ENCODE assay signal across 16 cellular contexts in the genomic region with DNA sequence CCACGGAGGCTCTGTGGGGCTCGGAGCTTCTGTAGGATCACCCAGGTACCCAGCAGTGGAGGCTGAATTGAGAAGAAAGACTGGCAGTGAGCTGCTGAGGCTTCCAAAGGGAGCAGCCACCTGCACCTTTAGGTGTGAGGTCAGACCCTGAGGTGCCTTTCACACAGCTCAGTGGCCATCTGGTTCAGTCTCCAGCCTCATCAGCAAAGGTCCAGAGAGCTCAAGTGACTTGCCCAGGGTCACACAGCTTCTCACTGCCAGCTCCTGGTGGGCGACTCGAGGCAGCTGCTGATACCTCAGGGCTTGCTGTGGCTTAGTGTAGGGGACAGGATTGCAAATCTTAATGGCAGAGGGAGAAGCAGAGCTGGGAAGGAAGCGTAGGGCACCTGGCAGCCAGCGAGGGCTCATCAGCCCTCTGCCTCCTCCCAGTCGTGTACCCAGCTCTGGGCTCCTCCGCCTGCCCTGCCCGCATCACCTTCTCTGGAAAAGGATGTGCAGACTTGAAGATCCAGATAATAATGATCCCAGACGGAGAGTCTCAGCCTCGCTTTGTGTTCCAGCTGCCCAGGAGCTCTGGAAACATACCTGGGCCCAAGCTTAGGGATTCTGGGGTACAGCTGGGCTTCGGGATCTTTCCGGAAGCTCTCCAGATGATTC.
DNase-seq lines count a peak whose midpoint lies in the region; ATAC-seq and TF ChIP-seq lines count a peak whose summit lies in the region.
"Had no signal": no experiment of that assay in that cellular context is flagged by ENCODE, and none has a peak within 500 bp of the region (broad histone marks: within the 10 kb centered on the region; RNA-seq: fewer than 3 reads in every experiment).

No MANE protein-coding gene starts in this region.

- no peak for DNase-seq in Peyer's patch
- DNase-seq in naive B cell: no peak
- DNase-seq in NCI-H526 (lab: John Stamatoyannopoulos, UW): no peak
- DNase-seq in NCI-H345 treated with DMSO at 0.1 percent for 48 hours (lab: John Stamatoyannopoulos, UW; ENCODE audit: unreplicated experiment): no peak
- no peak for DNase-seq in H9
- DNase-seq: activated gamma-delta T cell, brain microvascular endothelial cell, foreskin keratinocyte, mammary epithelial cell, MV-4-11, NCI-H226, upper lobe of right lung had no signal

- H4K5ac ChIP-seq in H9 (ENCODE audit: insufficient read length, low read depth, low read length): no peak overlapping the region

- peaks cover 0 to 46% (median 21%) of the 10 kb centered on the region in 4 donors for H3K4me1 ChIP-seq in Peyer's patch
- H3K4me1 ChIP-seq in H9 (ENCODE audit: insufficient read depth, low read length): peaks cover 1% of the 10 kb centered on the region; the same call in 1 of the 2 replicates
- H3K4me1 ChIP-seq: foreskin keratinocyte had no signal

- TF ChIP-seq CTCF in C4-2B (conservative IDR thresholded peaks at IDR 0.05) (no peak), Peyer's patch (IDR thresholded peaks at IDR 0.05) (no peak), H9 (conservative IDR thresholded peaks at IDR 0.05) (no peak)

- H3K9me3 Mint-ChIP-seq in naive B cell: no peaks in the 10 kb centered on the region
- no peaks in the 10 kb centered on the region for H3K9me3 Mint-ChIP-seq in H9

- peak overlapping the region; percentile 67; the same call in 1 of the 2 replicates for H3K27ac ChIP-seq in C4-2B
- H3K27ac ChIP-seq in Peyer's patch: peak overlapping the region in 3 of 4 donors; percentile 38 to 48 (median 41)
- no peak overlapping the region for H3K27ac ChIP-seq in H9 (ENCODE audit: insufficient read length, low read depth, low read length)
- H3K27ac ChIP-seq: brain microvascular endothelial cell, foreskin keratinocyte, upper lobe of right lung had no signal

- no peak overlapping the region for H4K8ac ChIP-seq in H9 (replicated peaks; ENCODE audit: insufficient read length, low read depth, low read length)

- H2AK5ac ChIP-seq in H9 (ENCODE audit: insufficient read length, low read length): no peak overlapping the region

- no CpG with 5 or more reads among the region's 13 CpGs for WGBS in H9 (ENCODE audit: extremely low coverage, insufficient read length, low lambda C conversion rate)

- H3K27me3 ChIP-seq in Peyer's patch (no peaks in the 10 kb centered on the region), H9 (ENCODE audit: insufficient read depth, low read length) (no peaks in the 10 kb centered on the region)
- H3K27me3 ChIP-seq: brain microvascular endothelial cell, upper lobe of right lung had no signal

- H3K23me2 ChIP-seq in H9 (ENCODE audit: insufficient read length, low read depth, low read length, poor library complexity, severe bottlenecking): no peaks in the 10 kb centered on the region

- H2AFZ ChIP-seq in H9 (ENCODE audit: low read length): no peak overlapping the region

- H3K23ac ChIP-seq in H9 (ENCODE audit: insufficient read length, low read depth, low read length): no peak overlapping the region

- H3K36me3 Mint-ChIP-seq in naive B cell (no peaks in the 10 kb centered on the region), H9 (ENCODE audit: insufficient read depth in 1 of 3, low read depth in 3 of 3) (no peaks in the 10 kb centered on the region)

- TF ChIP-seq POLR2A in Peyer's patch (IDR thresholded peaks at IDR 0.05): no peak

- no peaks in the 10 kb centered on the region for H3K36me3 ChIP-seq in Peyer's patch
- H3K36me3 ChIP-seq: brain microvascular endothelial cell, upper lobe of right lung had no signal

- ATAC-seq in GM21529 (IDR thresholded peaks at IDR 0.05; ENCODE audit: unreplicated experiment) (peak; percentile 27), naive B cell (ENCODE audit: low read depth in 2 of 2) (peak in 1 of 2 donors; percentile 2), GM18517 (IDR thresholded peaks at IDR 0.05; ENCODE audit: unreplicated experiment) (no peak)
- ATAC-seq: foreskin keratinocyte had no signal

- no peak overlapping the region for H2BK12ac ChIP-seq in H9 (ENCODE audit: insufficient read length, low read depth, low read length)

- H2BK20ac ChIP-seq in H9 (ENCODE audit: low read depth, low read length, poor library complexity, severe bottlenecking): no peak overlapping the region

- no peak overlapping the region for H3K18ac ChIP-seq in H9 (ENCODE audit: insufficient read length, low read depth, low read length)

- H3K4me1 Mint-ChIP-seq in naive B cell: peaks cover 18 to 30% (median 28%) of the 10 kb centered on the region in 3 donors
- peaks cover 21 to 41% of the 10 kb centered on the region in 2 experiments for H3K4me1 Mint-ChIP-seq in H9

- H3K4ac ChIP-seq in H9 (ENCODE audit: low read depth, low read length): no peak overlapping the region

- H2BK5ac ChIP-seq in H9 (ENCODE audit: insufficient read length, low read length): no peak overlapping the region

- H2BK15ac ChIP-seq in H9 (ENCODE audit: low read depth, low read length): no peak overlapping the region

- no peak overlapping the region for H4K91ac ChIP-seq in H9 (ENCODE audit: insufficient read length, low read depth, low read length)

- H4K20me1 ChIP-seq in H9 (ENCODE audit: control insufficient read depth, insufficient read depth, insufficient read length): peaks cover 6% of the 10 kb centered on the region

- no peak overlapping the region for H3K56ac ChIP-seq in H9 (ENCODE audit: insufficient read length, low read depth, low read length)

- H3K14ac ChIP-seq in H9 (ENCODE audit: insufficient read depth, low read length): no peak overlapping the region

- H3K27me3 Mint-ChIP-seq in naive B cell: peaks cover 0 to 9% (median 0%) of the 10 kb centered on the region in 3 donors
- peaks cover 9% of the 10 kb centered on the region for H3K27me3 Mint-ChIP-seq in H9 (ENCODE audit: low read depth)

- H2BK120ac ChIP-seq in H9 (ENCODE audit: low read depth, low read length, poor library complexity, severe bottlenecking): no peak overlapping the region

- H3K4me3 Mint-ChIP-seq in naive B cell (peak overlapping the region in 6 of 8 donors; percentile 9 to 87 (median 80)), H9 (no peak overlapping the region)

- no peaks in the 10 kb centered on the region for H3K79me1 ChIP-seq in H9 (ENCODE audit: insufficient read depth, low read depth, low read length, poor library complexity, severe bottlenecking)

- H3K27ac Mint-ChIP-seq in naive B cell (peak overlapping the region in 4 of 6 donors; percentile 14 to 87 (median 42)), H9 (no peak overlapping the region)

- H3K79me2 ChIP-seq in H9 (ENCODE audit: insufficient read depth, low read length): no peaks in the 10 kb centered on the region

- H3K4me2 ChIP-seq in H9 (ENCODE audit: insufficient read depth, insufficient read length, low read length): no peak overlapping the region

- H3K9me3 ChIP-seq in Peyer's patch: no peaks in the 10 kb centered on the region
- H3K9me3 ChIP-seq in H9 (ENCODE audit: control insufficient read depth, low read depth, low read length): no peaks in the 10 kb centered on the region
- H3K9me3 ChIP-seq: upper lobe of right lung had no signal

- no peak overlapping the region for H3K4me3 ChIP-seq in Peyer's patch
- H3K4me3 ChIP-seq: upper lobe of right lung had no signal

- no peak overlapping the region for H3K9ac ChIP-seq in H9 (ENCODE audit: extremely low read depth, insufficient read length, low read length)
- H3K9ac ChIP-seq: parathyroid adenoma had no signal

- no peak overlapping the region for H3T11ph ChIP-seq in H9 (ENCODE audit: low read length)

Comparison
In these comparisons a context has a peak if more than half of its experiments do, and no peak if none do; other contexts are left out.
1. H3K27ac Mint-ChIP-seq: peak in naive B cell (4 of 6); none in H9 (0 of 3).
2. H3K4me3 Mint-ChIP-seq: peak in naive B cell (6 of 8); none in H9 (0 of 2).